19 cellular contexts compared by ENCODE assay signal in the genomic region with DNA sequence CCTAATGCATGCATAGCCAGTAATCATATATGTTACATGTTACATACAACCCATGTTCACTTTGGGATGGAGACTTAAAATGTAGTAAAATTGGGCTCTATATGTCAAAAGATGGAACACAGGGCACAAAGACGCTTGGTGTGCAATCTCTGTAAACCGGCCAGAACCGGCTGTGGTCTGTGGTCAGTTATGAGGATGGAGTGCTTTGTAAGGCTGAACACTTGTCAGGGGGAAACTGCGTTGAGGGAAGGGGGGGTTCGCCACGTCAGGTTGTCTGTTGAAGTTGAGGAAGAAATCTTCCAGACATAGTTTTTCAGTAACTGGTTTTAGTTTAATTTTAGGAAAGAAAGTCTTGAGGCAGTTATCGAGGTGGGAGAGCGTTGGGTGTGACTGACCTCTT. TPM values are rescaled to one million over a fixed set of nuclear protein-coding genes. Genes with fewer than 3 reads are reported as not detected.
DNase-seq lines count a peak whose midpoint lies in the region; ATAC-seq, FAIRE-seq and TF ChIP-seq lines count a peak whose summit lies in the region.
"Had no signal": no experiment of that assay in that cellular context is flagged by ENCODE, and none has a peak within 500 bp of the region (broad histone marks: within the 10 kb centered on the region; RNA-seq: fewer than 3 reads in every experiment).

No MANE protein-coding gene starts in this region.

- no peaks in the 10 kb centered on the region for H3K36me3 Mint-ChIP-seq in activated CD8-positive, alpha-beta T cell treated with anti-CD3 and anti-CD28 coated beads, Interleukin-2, amount 10 ng/mL, durations not matched to agents 7 days and 5 days (ENCODE audit: low read depth)
- no peaks in the 10 kb centered on the region for H3K36me3 Mint-ChIP-seq in activated CD8-positive, alpha-beta T cell treated with anti-CD3 and anti-CD28 coated beads for 36 hours (ENCODE audit: low read depth)
- H3K36me3 Mint-ChIP-seq in activated T-helper 17 cell treated with anti-CD3 and anti-CD28 coated beads, Interleukin-2, amount 50 U/mL, for 72 hours (ENCODE audit: low read depth), result peaks cover 7% of the 10 kb centered on the region
- H3K36me3 Mint-ChIP-seq in nephron (ENCODE audit: low read depth), result no peaks in the 10 kb centered on the region

- no peaks in the 10 kb centered on the region for H3K9me3 Mint-ChIP-seq in activated CD8-positive, alpha-beta T cell treated with anti-CD3 and anti-CD28 coated beads, Interleukin-2, amount 10 ng/mL, durations not matched to agents 7 days and 5 days (ENCODE audit: insufficient read depth)
- no peaks in the 10 kb centered on the region for H3K9me3 Mint-ChIP-seq in activated CD8-positive, alpha-beta T cell treated with anti-CD3 and anti-CD28 coated beads for 36 hours
- no peaks in the 10 kb centered on the region for H3K9me3 Mint-ChIP-seq in activated T-helper 17 cell treated with anti-CD3 and anti-CD28 coated beads, Interleukin-2, amount 50 U/mL, for 72 hours
- no peaks in the 10 kb centered on the region for H3K9me3 Mint-ChIP-seq in nephron

- TF ChIP-seq POLR2A in gastrocnemius medialis (IDR thresholded peaks at IDR 0.05), result no peak

- peak overlapping the region in 1 of 4 donors; percentile 98 for H3K27ac ChIP-seq in gastrocnemius medialis
- H3K27ac ChIP-seq in small intestine (ENCODE audit: low read depth in 1 of 2, low read length in 1 of 2), result no peak overlapping the region
- H3K27ac ChIP-seq: Peyer's patch had no signal

- 77 to 87% (median 81%) methylated on average over 8 of the region's 8 CpGs for WGBS in small intestine, 3 donors

- CTCF ChIA-PET in activated CD8-positive, alpha-beta T cell treated with anti-CD3 and anti-CD28 coated beads, Interleukin-2, amount 10 ng/mL, durations not matched to agents 7 days and 5 days (lab: Charles Lee), result no interaction called here
- CTCF ChIA-PET in activated CD8-positive, alpha-beta T cell treated with anti-CD3 and anti-CD28 coated beads for 36 hours (lab: Charles Lee), result no interaction called here

- H3K4me1 ChIP-seq in gastrocnemius medialis, result peaks cover 23 to 24% of the 10 kb centered on the region in 2 donors
- H3K4me1 ChIP-seq in small intestine (ENCODE audit: control insufficient read depth in 2 of 2, insufficient read depth in 1 of 2, low read depth in 1 of 2, low read length in 1 of 2), result no peaks in the 10 kb centered on the region
- H3K4me1 ChIP-seq: Peyer's patch had no signal

- no peak for TF ChIP-seq CTCF in activated CD8-positive, alpha-beta T cell treated with anti-CD3 and anti-CD28 coated beads for 36 hours (IDR thresholded peaks at IDR 0.05)
- TF ChIP-seq CTCF in nephron (IDR thresholded peaks at IDR 0.05; ENCODE audit: unreplicated experiment in 3 of 3) (no peak), gastrocnemius medialis (IDR thresholded peaks at IDR 0.05 in 4 of 5, conservative IDR thresholded peaks at IDR 0.05 in 1 of 5) (no peak)

- H3K27ac Mint-ChIP-seq in activated CD8-positive, alpha-beta T cell treated with anti-CD3 and anti-CD28 coated beads, Interleukin-2, amount 10 ng/mL, durations not matched to agents 7 days and 5 days, result peak overlapping the region; percentile 28
- no peak overlapping the region for H3K27ac Mint-ChIP-seq in activated CD8-positive, alpha-beta T cell treated with anti-CD3 and anti-CD28 coated beads for 36 hours
- H3K27ac Mint-ChIP-seq in activated T-helper 17 cell treated with anti-CD3 and anti-CD28 coated beads, Interleukin-2, amount 50 U/mL, for 72 hours, result peak overlapping the region; percentile 26
- H3K27ac Mint-ChIP-seq in nephron, result peak overlapping the region in 2 of 3 experiments; percentile 83 to 97

- H3K9me3 ChIP-seq in gastrocnemius medialis (no peaks in the 10 kb centered on the region), small intestine (ENCODE audit: control insufficient read depth, low read depth) (no peaks in the 10 kb centered on the region)
- H3K9me3 ChIP-seq: Peyer's patch had no signal

- in situ Hi-C loops in gastrocnemius medialis (cut with MboI; ENCODE audit: low sequenced_read_pairs in 4 of 4), result no loop called here

- H3K4me1 Mint-ChIP-seq in activated CD8-positive, alpha-beta T cell treated with anti-CD3 and anti-CD28 coated beads, Interleukin-2, amount 10 ng/mL, durations not matched to agents 7 days and 5 days (ENCODE audit: low read depth), result peaks cover 27% of the 10 kb centered on the region
- H3K4me1 Mint-ChIP-seq in activated CD8-positive, alpha-beta T cell treated with anti-CD3 and anti-CD28 coated beads for 36 hours (ENCODE audit: low read depth), result peaks cover 19% of the 10 kb centered on the region
- H3K4me1 Mint-ChIP-seq in activated T-helper 17 cell treated with anti-CD3 and anti-CD28 coated beads, Interleukin-2, amount 50 U/mL, for 72 hours, result peaks cover 7% of the 10 kb centered on the region
- peaks cover 58% of the 10 kb centered on the region for H3K4me1 Mint-ChIP-seq in nephron

- FAIRE-seq in small intestine (lab: Jason Lieb, UNC), result no peak
- FAIRE-seq: H54 had no signal

- no peaks in the 10 kb centered on the region for H3K27me3 Mint-ChIP-seq in activated CD8-positive, alpha-beta T cell treated with anti-CD3 and anti-CD28 coated beads, Interleukin-2, amount 10 ng/mL, durations not matched to agents 7 days and 5 days (ENCODE audit: low read depth)
- no peaks in the 10 kb centered on the region for H3K27me3 Mint-ChIP-seq in activated CD8-positive, alpha-beta T cell treated with anti-CD3 and anti-CD28 coated beads for 36 hours
- H3K27me3 Mint-ChIP-seq in activated T-helper 17 cell treated with anti-CD3 and anti-CD28 coated beads, Interleukin-2, amount 50 U/mL, for 72 hours, result no peaks in the 10 kb centered on the region
- peaks cover 4% of the 10 kb centered on the region for H3K27me3 Mint-ChIP-seq in nephron (ENCODE audit: low read depth)

- no peak for DNase-seq in activated CD8-positive, alpha-beta T cell treated with anti-CD3 and anti-CD28 coated beads, Interleukin-2, amount 10 ng/mL, durations not matched to agents 7 days and 5 days
- no peak for DNase-seq in activated CD8-positive, alpha-beta T cell treated with anti-CD3 and anti-CD28 coated beads for 36 hours
- no peak for DNase-seq in gastrocnemius medialis
- no peak for DNase-seq in activated CD4-positive, CD25-positive, alpha-beta regulatory T cell (lab: John Stamatoyannopoulos, UW)
- no peak for DNase-seq in small intestine
- DNase-seq: DMS53, NCI-H1105, NCI-H1436 treated with DMSO at 0.1 percent for 48 hours, NCI-H2029, NCI-H446 treated with DMSO at 0.1 percent for 48 hours, NCI-H526, Peyer's patch, SHP77 treated with DMSO at 0.1 percent for 48 hours had no signal

- H3K27me3 ChIP-seq in gastrocnemius medialis, result no peaks in the 10 kb centered on the region
- no peaks in the 10 kb centered on the region for H3K27me3 ChIP-seq in small intestine (ENCODE audit: control insufficient read depth in 2 of 2, insufficient read depth in 2 of 2, low read length in 2 of 2)
- H3K27me3 ChIP-seq: Peyer's patch had no signal

- no peak for ATAC-seq in activated CD8-positive, alpha-beta T cell treated with anti-CD3 and anti-CD28 coated beads, Interleukin-2, amount 10 ng/mL, durations not matched to agents 7 days and 5 days
- ATAC-seq in activated CD8-positive, alpha-beta T cell treated with anti-CD3 and anti-CD28 coated beads for 36 hours, result no peak
- ATAC-seq in activated T-helper 17 cell treated with anti-CD3 and anti-CD28 coated beads, Interleukin-2, amount 50 U/mL, for 72 hours (replicated peaks), result no peak
- no peak for ATAC-seq in gastrocnemius medialis

- H3K36me3 ChIP-seq in gastrocnemius medialis (no peaks in the 10 kb centered on the region), small intestine (ENCODE audit: control insufficient read depth in 2 of 2, insufficient read depth in 2 of 2, low read length in 2 of 2) (no peaks in the 10 kb centered on the region)
- H3K36me3 ChIP-seq: Peyer's patch had no signal

- H3K4me3 ChIP-seq in gastrocnemius medialis (no peak overlapping the region), small intestine (ENCODE audit: low read depth in 1 of 2, low read length in 2 of 2) (no peak overlapping the region)
- H3K4me3 ChIP-seq: Peyer's patch had no signal

- intact Hi-C loops in activated CD8-positive, alpha-beta T cell treated with anti-CD3 and anti-CD28 coated beads for 36 hours (cut with micrococcal nuclease), result no loop called here
- intact Hi-C loops in gastrocnemius medialis (cut with DNase I; ENCODE audit: low total_unique reads), result loop anchor here (10.0 kb wide), 2 partner anchors 194 to 826 kb away; a partner anchor contains a TSS

- H3K4me3 Mint-ChIP-seq in activated CD8-positive, alpha-beta T cell treated with anti-CD3 and anti-CD28 coated beads, Interleukin-2, amount 10 ng/mL, durations not matched to agents 7 days and 5 days, result no peak overlapping the region
- H3K4me3 Mint-ChIP-seq in activated CD8-positive, alpha-beta T cell treated with anti-CD3 and anti-CD28 coated beads for 36 hours, result no peak overlapping the region
- no peak overlapping the region for H3K4me3 Mint-ChIP-seq in activated T-helper 17 cell treated with anti-CD3 and anti-CD28 coated beads, Interleukin-2, amount 50 U/mL, for 72 hours
- H3K4me3 Mint-ChIP-seq in nephron, result peak overlapping the region in 2 of 3 experiments; percentile 10 to 70

- POLR2A ChIA-PET in activated CD8-positive, alpha-beta T cell treated with anti-CD3 and anti-CD28 coated beads, Interleukin-2, amount 10 ng/mL, durations not matched to agents 7 days and 5 days (lab: Charles Lee), result no interaction called here
- POLR2A ChIA-PET in activated CD8-positive, alpha-beta T cell treated with anti-CD3 and anti-CD28 coated beads for 36 hours (lab: Charles Lee), result interaction anchor here (0.6 kb wide), 1 partner anchor 384 kb away, joined by 3 read pairs; no protein-coding TSS in a partner anchor

RNA-seq across cellular contexts. Expression of a gene that starts 2.7 kb away (rescaled TPM):
- total RNA-seq in activated CD8-positive, alpha-beta T cell treated with anti-CD3 and anti-CD28 coated beads, Interleukin-2, amount 10 ng/mL, durations not matched to agents 7 days and 5 days, result not detected
- not detected for total RNA-seq in activated CD8-positive, alpha-beta T cell treated with anti-CD3 and anti-CD28 coated beads for 36 hours
- not detected for total RNA-seq in activated T-helper 17 cell treated with anti-CD3 and anti-CD28 coated beads, Interleukin-2, amount 50 U/mL, for 72 hours
- total RNA-seq in gastrocnemius medialis, result 1,000 to 10,000 TPM in 2 of 4 donors, 100 to 1,000 TPM in 2; 550 to 1,114 (median 879) TPM
- 1 to 10 TPM; 1.9 to 9.7 (median 2.5) TPM for polyA plus RNA-seq in small intestine
- total RNA-seq: Daoy, G401, HT-29 had no signal

Comparison
In these comparisons a context has a peak if more than half of its experiments do, and no peak if none do; other contexts are left out.
1. H3K4me3 Mint-ChIP-seq: peak in nephron (2 of 3); none in activated CD8-positive, alpha-beta T cell treated with anti-CD3 and anti-CD28 coated beads, Interleukin-2, amount 10 ng/mL, durations not matched to agents 7 days and 5 days (single experiment), activated CD8-positive, alpha-beta T cell treated with anti-CD3 and anti-CD28 coated beads for 36 hours (single experiment) and activated T-helper 17 cell treated with anti-CD3 and anti-CD28 coated beads, Interleukin-2, amount 50 U/mL, for 72 hours (single experiment).
2. RNA of a gene that starts 2.7 kb away (total RNA-seq): 550 to 1,114 TPM in gastrocnemius medialis; not detected in activated CD8-positive, alpha-beta T cell treated with anti-CD3 and anti-CD28 coated beads, Interleukin-2, amount 10 ng/mL, durations not matched to agents 7 days and 5 days, not detected in activated CD8-positive, alpha-beta T cell treated with anti-CD3 and anti-CD28 coated beads for 36 hours and not detected in activated T-helper 17 cell treated with anti-CD3 and anti-CD28 coated beads, Interleukin-2, amount 50 U/mL, for 72 hours; every median in the first group is over 100 times any median in the second.